Comparison of ENCODE assay signal across 23 cellular contexts in genomic region chr10:89940076-89940475, GRCh38.
DNase-seq lines count a peak whose midpoint lies in the region; ATAC-seq, FAIRE-seq and TF ChIP-seq lines count a peak whose summit lies in the region.
"Had no signal": no experiment of that assay in that cellular context is flagged by ENCODE, and none has a peak within 500 bp of the region (broad histone marks: within the 10 kb centered on the region; RNA-seq: fewer than 3 reads in every experiment).

No MANE protein-coding gene starts in this region.

- dilution Hi-C loops in mammary epithelial cell (cut with HindIII; ENCODE audit: low sequenced_read_pairs) = no loop called here
- dilution Hi-C loops in keratinocyte (cut with MboI; ENCODE audit: extremely low pct_ligation_motif_present, low sequenced_read_pairs) = no loop called here

- no peaks in the 10 kb centered on the region for H4K20me1 ChIP-seq in mammary epithelial cell (ENCODE audit: insufficient read depth, low read length)
- no peaks in the 10 kb centered on the region for H4K20me1 ChIP-seq in keratinocyte (ENCODE audit: control insufficient read depth, extremely low read depth, insufficient read depth, low read length)
- H4K20me1 ChIP-seq: BLaER1 had no signal

- no peak for ATAC-seq in RWPE2 (ENCODE audit: low read depth)
- no peak for ATAC-seq in GM18517 (IDR thresholded peaks at IDR 0.05; ENCODE audit: unreplicated experiment)
- ATAC-seq: CD8-positive, alpha-beta T cell; GM23338; HCT116 had no signal

- H3K27me3 ChIP-seq in RWPE2 (ENCODE audit: insufficient read depth, poor library complexity, severe bottlenecking) = no peaks in the 10 kb centered on the region
- H3K27me3 ChIP-seq in mammary epithelial cell (ENCODE audit: insufficient read depth, low read length) = no peaks in the 10 kb centered on the region
- H3K27me3 ChIP-seq in keratinocyte (ENCODE audit: control insufficient read depth, extremely low read depth, insufficient read depth, low read length) = no peaks in the 10 kb centered on the region
- H3K27me3 ChIP-seq: BLaER1 had no signal

- FAIRE-seq in keratinocyte (lab: Jason Lieb, UNC) (peak; percentile 60), urothelium cell line (lab: Jason Lieb, UNC) (no peak)
- FAIRE-seq: A204.1, G401.6, GM12892, GM19239 had no signal

- H3K9me1 ChIP-seq in keratinocyte (ENCODE audit: control insufficient read depth, extremely low read depth, insufficient read depth, low read length) = no peaks in the 10 kb centered on the region

- no TSS peak for BruUV-seq in mammary epithelial cell (replicated peaks; lab: Mats Ljungman, UMichigan)

- H3K4me3 ChIP-seq in RWPE2 (ENCODE audit: severe bottlenecking) = no peak overlapping the region
- no peak overlapping the region for H3K4me3 ChIP-seq in mammary epithelial cell (replicated peaks in 1 of 3; ENCODE audit: insufficient read depth in 1 of 3, low read depth in 2 of 3, low read length in 3 of 3)
- H3K4me3 ChIP-seq in keratinocyte (ENCODE audit: control insufficient read depth in 2 of 3, extremely low read depth in 1 of 3, insufficient read depth in 2 of 3, low read depth in 1 of 3, low read length in 3 of 3) = no peak overlapping the region
- H3K4me3 ChIP-seq: BLaER1, GM23338 had no signal

- DNase-seq in M059J (ENCODE audit: low read depth) (peak; percentile 34), RWPE2 (ENCODE audit: low spot score) (no peak), mammary epithelial cell (peak; percentile 64), keratinocyte (ENCODE audit: low read depth, low spot score) (no peak), urothelium cell line (ENCODE audit: low spot score) (no peak), NCI-H128 (lab: John Stamatoyannopoulos, UW; ENCODE audit: unreplicated experiment) (no peak), iPS-NIHi11 (ENCODE audit: low spot score) (no peak)
- DNase-seq: Caco-2; CD4-positive, CD25-positive, alpha-beta regulatory T cell; CD8-positive, alpha-beta T cell; DMS153; DND-41; H9 had no signal

- no peak for TF ChIP-seq CTCF in RWPE2 (IDR thresholded peaks at IDR 0.05; ENCODE audit: poor library complexity, severe bottlenecking)
- TF ChIP-seq CTCF in mammary epithelial cell (conservative IDR thresholded peaks at IDR 0.05 in 1 of 2, IDR thresholded peaks at IDR 0.05 in 1 of 2; ENCODE audit: extremely low read depth in 1 of 2, insufficient read depth in 1 of 2, low read depth in 1 of 2, low read length in 2 of 2) = no peak
- no peak for TF ChIP-seq CTCF in keratinocyte (optimal IDR thresholded peaks at IDR 0.05 in 1 of 3, IDR thresholded peaks at IDR 0.05 in 1 of 3, conservative IDR thresholded peaks at IDR 0.05 in 1 of 3; ENCODE audit: extremely low read depth in 1 of 3, insufficient read depth in 2 of 3, low read length in 3 of 3)

- H3K36me3 ChIP-seq in RWPE2 (ENCODE audit: low read depth) (no peaks in the 10 kb centered on the region), mammary epithelial cell (ENCODE audit: insufficient read depth, low read length) (no peaks in the 10 kb centered on the region), keratinocyte (ENCODE audit: control insufficient read depth in 2 of 2, extremely low read depth in 1 of 2, insufficient read depth in 2 of 2, low read length in 2 of 2) (no peaks in the 10 kb centered on the region)

- CTCF ChIA-PET in mammary epithelial cell (lab: Charles Lee; ENCODE audit: low non-redundant PET) = no interaction called here

- WGBS in mammary epithelial cell (ENCODE audit: low coverage, missing lambda C conversion rate) = 0% methylated on average over 1 of the region's 1 CpG

- intact Hi-C loops in mammary epithelial cell (cut with micrococcal nuclease) = no loop called here

- H3K9me3 ChIP-seq in RWPE2 (ENCODE audit: severe bottlenecking) (no peaks in the 10 kb centered on the region), mammary epithelial cell (replicated peaks; ENCODE audit: insufficient read depth, low read length) (no peaks in the 10 kb centered on the region), keratinocyte (ENCODE audit: control insufficient read depth, low read depth, low read length) (peaks cover 3% of the 10 kb centered on the region)
- H3K9me3 ChIP-seq: Caco-2 had no signal

- H3K4me2 ChIP-seq in mammary epithelial cell (ENCODE audit: insufficient read depth, low read depth, low read length) (peak overlapping the region; percentile 49), keratinocyte (ENCODE audit: control insufficient read depth, extremely low read depth, insufficient read depth, low read depth, low read length) (no peak overlapping the region)
- H3K4me2 ChIP-seq: BLaER1, GM23338 had no signal

- peak overlapping the region; percentile 11 for H3K27ac ChIP-seq in RWPE2 (ENCODE audit: poor library complexity, severe bottlenecking)
- no peak overlapping the region for H3K27ac ChIP-seq in mammary epithelial cell (ENCODE audit: insufficient read depth, low read depth, low read length)
- no peak overlapping the region for H3K27ac ChIP-seq in keratinocyte (ENCODE audit: control insufficient read depth, insufficient read depth, low read length)
- H3K27ac ChIP-seq: 22Rv1, BLaER1, C4-2B had no signal

- H3K4me1 ChIP-seq in RWPE2 (ENCODE audit: insufficient read depth, poor library complexity, severe bottlenecking) (no peaks in the 10 kb centered on the region), mammary epithelial cell (ENCODE audit: insufficient read depth, low read length) (peaks cover 31% of the 10 kb centered on the region), keratinocyte (ENCODE audit: control insufficient read depth, extremely low read depth, insufficient read depth, low read length) (peaks cover 17% of the 10 kb centered on the region)
- H3K4me1 ChIP-seq: Caco-2 had no signal

- no peak overlapping the region for H3K9ac ChIP-seq in mammary epithelial cell (ENCODE audit: insufficient read depth, low read length)
- no peak overlapping the region for H3K9ac ChIP-seq in keratinocyte (ENCODE audit: control insufficient read depth, extremely low read depth, insufficient read depth, low read length)
- H3K9ac ChIP-seq: BLaER1 had no signal

- H3K79me2 ChIP-seq in mammary epithelial cell (ENCODE audit: insufficient read depth, low read length) = no peaks in the 10 kb centered on the region
- H3K79me2 ChIP-seq in keratinocyte (ENCODE audit: control insufficient read depth, insufficient read depth, low read length) = no peaks in the 10 kb centered on the region

- in situ Hi-C loops in mammary epithelial cell (cut with MboI; ENCODE audit: low sequenced_read_pairs in 2 of 2) = no loop called here

- H2AFZ ChIP-seq in mammary epithelial cell (ENCODE audit: low read depth, low read length) = peak overlapping the region; percentile 68
- H2AFZ ChIP-seq in keratinocyte (ENCODE audit: control insufficient read depth, low read length) = no peak overlapping the region
- H2AFZ ChIP-seq: GM23338 had no signal

Comparison
In these comparisons a context has a peak if more than half of its experiments do, and no peak if none do; other contexts are left out.
1. DNase-seq: peak in M059J (single experiment) and mammary epithelial cell (single experiment); none in RWPE2 (single experiment), keratinocyte (single experiment), urothelium cell line (single experiment), NCI-H128 (single experiment) and iPS-NIHi11 (single experiment).